ENCODE assay signal across 24 cellular contexts in the genomic region with DNA sequence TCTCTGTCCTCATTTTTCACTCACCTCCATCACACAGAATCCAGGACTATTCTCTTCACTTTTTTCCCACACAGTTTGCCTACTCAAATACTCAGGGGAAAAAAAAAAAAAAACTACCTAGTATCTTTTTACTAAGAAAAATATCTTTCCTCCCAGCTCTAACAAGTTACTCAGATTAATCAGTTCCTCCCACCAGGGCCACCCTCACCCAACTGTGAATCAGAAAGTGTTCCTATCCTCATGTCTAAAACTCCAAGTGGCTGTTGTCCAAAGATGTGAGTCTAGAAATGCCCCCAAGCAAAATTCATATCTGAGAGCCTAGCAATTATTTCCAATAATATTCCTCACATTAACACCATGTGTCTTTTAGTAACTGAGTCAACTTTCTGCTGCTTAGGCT.
"Had no signal": no experiment of that assay in that cellular context is flagged by ENCODE, and none has a peak within 500 bp of the region (broad histone marks: within the 10 kb centered on the region; RNA-seq: fewer than 3 reads in every experiment).

No MANE protein-coding gene starts in this region.

- DNase-seq: Kasumi-1, MV-4-11, NCI-H1048, NCI-H1105 treated with DMSO at 0.1 percent for 48 hours, NCI-H1417 treated with DMSO at 0.1 percent for 48 hours, NCI-H146, NCI-H1694 treated with DMSO at 0.1 percent for 48 hours, NCI-H1930, NCI-H2081, NCI-H2107, NCI-H2227 treated with DMSO at 0.1 percent for 48 hours, NCI-H446, NCI-H510A, NCI-H524 treated with DMSO at 0.1 percent for 48 hours, NCI-H69, NCI-H774, Right ventricle myocardium superior, RPMI8226, SIG-M5 had no signal

- H3K36me3 ChIP-seq: SJSA1 had no signal

- H3K9ac ChIP-seq: KMS-11 had no signal

- H3K27ac ChIP-seq: HL-60, KMS-11, SJSA1, SK-N-MC had no signal

- H3K27me3 ChIP-seq: SJSA1 had no signal

- H3K4me2 ChIP-seq: KMS-11 had no signal

- H3K9me3 ChIP-seq: SJSA1 had no signal

- H3K4me1 ChIP-seq: SJSA1 had no signal

- ATAC-seq: K562 had no signal

- H3K4me3 ChIP-seq: K562, SJSA1, SK-N-MC had no signal
